1 cellular context compared by ENCODE assay signal in the genomic region with DNA sequence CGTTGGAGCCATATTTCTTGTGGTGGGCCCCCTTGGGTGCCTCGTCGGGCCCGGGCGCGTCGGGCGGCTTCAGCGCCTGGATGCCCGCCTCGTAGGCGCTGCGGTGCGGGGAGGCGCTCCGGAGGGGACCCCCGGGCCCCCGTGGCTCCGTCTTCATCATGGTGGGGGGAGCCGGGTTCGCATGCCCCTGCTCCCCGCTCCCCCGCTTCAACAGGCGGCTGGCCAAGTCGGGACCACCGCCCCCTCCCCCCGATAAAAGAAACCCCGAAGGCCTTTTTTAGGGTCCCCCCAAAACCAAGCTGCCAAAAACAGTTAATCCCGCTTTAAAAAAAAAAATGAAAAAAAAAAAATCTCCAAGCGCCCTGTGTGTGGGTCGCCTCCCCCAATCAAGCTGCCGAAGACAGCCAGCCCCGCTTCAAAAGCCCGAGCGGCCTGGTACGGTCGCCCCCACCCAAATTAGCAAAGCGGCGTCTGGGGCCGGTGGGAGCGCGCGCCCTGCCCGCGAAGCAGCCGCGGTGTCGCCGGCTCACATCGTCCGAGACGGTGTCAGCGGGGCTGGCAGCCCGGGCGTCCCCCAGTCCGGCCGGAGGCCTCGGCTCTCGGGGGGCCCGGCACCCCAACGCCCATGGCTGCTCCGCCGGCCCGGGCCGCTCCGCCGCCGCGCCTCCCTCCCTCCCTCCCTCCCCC.
TF ChIP-seq lines count a peak whose summit lies in the region.

A gene with protein sequence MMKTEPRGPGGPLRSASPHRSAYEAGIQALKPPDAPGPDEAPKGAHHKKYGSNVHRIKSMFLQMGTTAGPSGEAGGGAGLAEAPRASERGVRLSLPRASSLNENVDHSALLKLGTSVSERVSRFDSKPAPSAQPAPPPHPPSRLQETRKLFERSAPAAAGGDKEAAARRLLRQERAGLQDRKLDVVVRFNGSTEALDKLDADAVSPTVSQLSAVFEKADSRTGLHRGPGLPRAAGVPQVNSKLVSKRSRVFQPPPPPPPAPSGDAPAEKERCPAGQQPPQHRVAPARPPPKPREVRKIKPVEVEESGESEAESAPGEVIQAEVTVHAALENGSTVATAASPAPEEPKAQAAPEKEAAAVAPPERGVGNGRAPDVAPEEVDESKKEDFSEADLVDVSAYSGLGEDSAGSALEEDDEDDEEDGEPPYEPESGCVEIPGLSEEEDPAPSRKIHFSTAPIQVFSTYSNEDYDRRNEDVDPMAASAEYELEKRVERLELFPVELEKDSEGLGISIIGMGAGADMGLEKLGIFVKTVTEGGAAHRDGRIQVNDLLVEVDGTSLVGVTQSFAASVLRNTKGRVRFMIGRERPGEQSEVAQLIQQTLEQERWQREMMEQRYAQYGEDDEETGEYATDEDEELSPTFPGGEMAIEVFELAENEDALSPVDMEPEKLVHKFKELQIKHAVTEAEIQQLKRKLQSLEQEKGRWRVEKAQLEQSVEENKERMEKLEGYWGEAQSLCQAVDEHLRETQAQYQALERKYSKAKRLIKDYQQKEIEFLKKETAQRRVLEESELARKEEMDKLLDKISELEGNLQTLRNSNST (minus strand): TSS at position 324 of the 687 bp plus-strand sequence. CDS start 164 bp downstream, at position 160.

TF ChIP-seq in GM12878, 131 proteins besides CTCF, POLR2A, EP300 and RAD21:
- TF ChIP-seq RFX5 (IDR thresholded peaks at IDR 0.05; ENCODE audit: low read depth, low read length) (no peak), YBX1 (IDR thresholded peaks at IDR 0.05) (no peak), LARP7 (IDR thresholded peaks at IDR 0.05) (peak; percentile 39), ESRRA (IDR thresholded peaks at IDR 0.05; ENCODE audit: low read length) (no peak), ZNF622 (IDR thresholded peaks at IDR 0.05) (no peak), HDGF (IDR thresholded peaks at IDR 0.05) (no peak), BCL11A (IDR thresholded peaks at IDR 0.05; ENCODE audit: low read depth, low read length) (0 out of 2 replicates have a peak, but pooled peaks have one; percentile 3), RCOR1 (conservative IDR thresholded peaks at IDR 0.05; ENCODE audit: low read depth, low read length) (no peak), CREM (IDR thresholded peaks at IDR 0.05; ENCODE audit: low read depth) (no peak), BACH1 (IDR thresholded peaks at IDR 0.05; ENCODE audit: borderline replicate concordance) (peak; percentile 58; the same call in 1 of the 2 replicates), NBN (IDR thresholded peaks at IDR 0.05) (no peak), MTA2 (IDR thresholded peaks at IDR 0.05; ENCODE audit: low read depth) (no peak), TCF3 (IDR thresholded peaks at IDR 0.05; ENCODE audit: borderline replicate concordance, insufficient read depth, low read depth, low read length) (no peak), CHD1 (IDR thresholded peaks at IDR 0.05; ENCODE audit: low read depth, low read length) (0 out of 2 replicates have a peak, but pooled peaks have one; percentile 26)
- TF ChIP-seq, protein P1, sequence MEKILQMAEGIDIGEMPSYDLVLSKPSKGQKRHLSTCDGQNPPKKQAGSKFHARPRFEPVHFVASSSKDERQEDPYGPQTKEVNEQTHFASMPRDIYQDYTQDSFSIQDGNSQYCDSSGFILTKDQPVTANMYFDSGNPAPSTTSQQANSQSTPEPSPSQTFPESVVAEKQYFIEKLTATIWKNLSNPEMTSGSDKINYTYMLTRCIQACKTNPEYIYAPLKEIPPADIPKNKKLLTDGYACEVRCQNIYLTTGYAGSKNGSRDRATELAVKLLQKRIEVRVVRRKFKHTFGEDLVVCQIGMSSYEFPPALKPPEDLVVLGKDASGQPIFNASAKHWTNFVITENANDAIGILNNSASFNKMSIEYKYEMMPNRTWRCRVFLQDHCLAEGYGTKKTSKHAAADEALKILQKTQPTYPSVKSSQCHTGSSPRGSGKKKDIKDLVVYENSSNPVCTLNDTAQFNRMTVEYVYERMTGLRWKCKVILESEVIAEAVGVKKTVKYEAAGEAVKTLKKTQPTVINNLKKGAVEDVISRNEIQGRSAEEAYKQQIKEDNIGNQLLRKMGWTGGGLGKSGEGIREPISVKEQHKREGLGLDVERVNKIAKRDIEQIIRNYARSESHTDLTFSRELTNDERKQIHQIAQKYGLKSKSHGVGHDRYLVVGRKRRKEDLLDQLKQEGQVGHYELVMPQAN (conservative IDR thresholded peaks at IDR 0.05) = peak; percentile 15; the same call in 1 of the 2 replicates
- TF ChIP-seq, protein P2, sequence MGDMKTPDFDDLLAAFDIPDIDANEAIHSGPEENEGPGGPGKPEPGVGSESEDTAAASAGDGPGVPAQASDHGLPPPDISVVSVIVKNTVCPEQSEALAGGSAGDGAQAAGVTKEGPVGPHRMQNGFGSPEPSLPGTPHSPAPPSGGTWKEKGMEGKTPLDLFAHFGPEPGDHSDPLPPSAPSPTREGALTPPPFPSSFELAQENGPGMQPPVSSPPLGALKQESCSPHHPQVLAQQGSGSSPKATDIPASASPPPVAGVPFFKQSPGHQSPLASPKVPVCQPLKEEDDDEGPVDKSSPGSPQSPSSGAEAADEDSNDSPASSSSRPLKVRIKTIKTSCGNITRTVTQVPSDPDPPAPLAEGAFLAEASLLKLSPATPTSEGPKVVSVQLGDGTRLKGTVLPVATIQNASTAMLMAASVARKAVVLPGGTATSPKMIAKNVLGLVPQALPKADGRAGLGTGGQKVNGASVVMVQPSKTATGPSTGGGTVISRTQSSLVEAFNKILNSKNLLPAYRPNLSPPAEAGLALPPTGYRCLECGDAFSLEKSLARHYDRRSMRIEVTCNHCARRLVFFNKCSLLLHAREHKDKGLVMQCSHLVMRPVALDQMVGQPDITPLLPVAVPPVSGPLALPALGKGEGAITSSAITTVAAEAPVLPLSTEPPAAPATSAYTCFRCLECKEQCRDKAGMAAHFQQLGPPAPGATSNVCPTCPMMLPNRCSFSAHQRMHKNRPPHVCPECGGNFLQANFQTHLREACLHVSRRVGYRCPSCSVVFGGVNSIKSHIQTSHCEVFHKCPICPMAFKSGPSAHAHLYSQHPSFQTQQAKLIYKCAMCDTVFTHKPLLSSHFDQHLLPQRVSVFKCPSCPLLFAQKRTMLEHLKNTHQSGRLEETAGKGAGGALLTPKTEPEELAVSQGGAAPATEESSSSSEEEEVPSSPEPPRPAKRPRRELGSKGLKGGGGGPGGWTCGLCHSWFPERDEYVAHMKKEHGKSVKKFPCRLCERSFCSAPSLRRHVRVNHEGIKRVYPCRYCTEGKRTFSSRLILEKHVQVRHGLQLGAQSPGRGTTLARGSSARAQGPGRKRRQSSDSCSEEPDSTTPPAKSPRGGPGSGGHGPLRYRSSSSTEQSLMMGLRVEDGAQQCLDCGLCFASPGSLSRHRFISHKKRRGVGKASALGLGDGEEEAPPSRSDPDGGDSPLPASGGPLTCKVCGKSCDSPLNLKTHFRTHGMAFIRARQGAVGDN (IDR thresholded peaks at IDR 0.05) = no peak
- TF ChIP-seq, protein P3, sequence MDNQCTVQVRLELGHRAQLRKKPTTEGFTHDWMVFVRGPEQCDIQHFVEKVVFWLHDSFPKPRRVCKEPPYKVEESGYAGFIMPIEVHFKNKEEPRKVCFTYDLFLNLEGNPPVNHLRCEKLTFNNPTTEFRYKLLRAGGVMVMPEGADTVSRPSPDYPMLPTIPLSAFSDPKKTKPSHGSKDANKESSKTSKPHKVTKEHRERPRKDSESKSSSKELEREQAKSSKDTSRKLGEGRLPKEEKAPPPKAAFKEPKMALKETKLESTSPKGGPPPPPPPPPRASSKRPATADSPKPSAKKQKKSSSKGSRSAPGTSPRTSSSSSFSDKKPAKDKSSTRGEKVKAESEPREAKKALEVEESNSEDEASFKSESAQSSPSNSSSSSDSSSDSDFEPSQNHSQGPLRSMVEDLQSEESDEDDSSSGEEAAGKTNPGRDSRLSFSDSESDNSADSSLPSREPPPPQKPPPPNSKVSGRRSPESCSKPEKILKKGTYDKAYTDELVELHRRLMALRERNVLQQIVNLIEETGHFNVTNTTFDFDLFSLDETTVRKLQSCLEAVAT (IDR thresholded peaks at IDR 0.05) = peak; percentile 54
- TF ChIP-seq, protein P4, sequence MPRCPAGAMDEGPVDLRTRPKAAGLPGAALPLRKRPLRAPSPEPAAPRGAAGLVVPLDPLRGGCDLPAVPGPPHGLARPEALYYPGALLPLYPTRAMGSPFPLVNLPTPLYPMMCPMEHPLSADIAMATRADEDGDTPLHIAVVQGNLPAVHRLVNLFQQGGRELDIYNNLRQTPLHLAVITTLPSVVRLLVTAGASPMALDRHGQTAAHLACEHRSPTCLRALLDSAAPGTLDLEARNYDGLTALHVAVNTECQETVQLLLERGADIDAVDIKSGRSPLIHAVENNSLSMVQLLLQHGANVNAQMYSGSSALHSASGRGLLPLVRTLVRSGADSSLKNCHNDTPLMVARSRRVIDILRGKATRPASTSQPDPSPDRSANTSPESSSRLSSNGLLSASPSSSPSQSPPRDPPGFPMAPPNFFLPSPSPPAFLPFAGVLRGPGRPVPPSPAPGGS (IDR thresholded peaks at IDR 0.05; ENCODE audit: borderline replicate concordance, insufficient read depth, low read depth, low read length, poor library complexity, severe bottlenecking) = no peak
TF ChIP-seq in GM12878: peak in this region for 6.
